Comparison of ENCODE assay signal across 20 cellular contexts in genomic region chr4:58809366-58809765, GRCh38.
"Had no signal": no experiment of that assay in that cellular context is flagged by ENCODE, and none has a peak within 500 bp of the region (broad histone marks: within the 10 kb centered on the region; RNA-seq: fewer than 3 reads in every experiment).

No MANE protein-coding gene starts in this region.

- H3K36me3 ChIP-seq: adrenal gland, cardiac muscle cell, esophagus muscularis mucosa, left lung, prostate gland, right atrium auricular region, suprapubic skin, WERI-Rb-1 had no signal

- H3K27ac Mint-ChIP-seq: activated naive CD4-positive, alpha-beta T cell treated with anti-CD3 and anti-CD28 coated beads, Interleukin-2, amount 50 U/mL, for 72 hours; naive thymus-derived CD4-positive, alpha-beta T cell; stimulated activated naive CD8-positive, alpha-beta T cell treated with anti-CD3 and anti-CD28 coated beads, Interleukin-15, amount 100 ng/mL, for 72 hours; type B pancreatic cell had no signal

- H3K9me3 Mint-ChIP-seq: type B pancreatic cell had no signal

- H3K27me3 ChIP-seq: adrenal gland, cardiac muscle cell, esophagus muscularis mucosa, left lung, right atrium auricular region, suprapubic skin had no signal

- H3K36me3 Mint-ChIP-seq: activated naive CD4-positive, alpha-beta T cell treated with anti-CD3 and anti-CD28 coated beads, Interleukin-2, amount 50 U/mL, for 72 hours; naive thymus-derived CD4-positive, alpha-beta T cell; type B pancreatic cell had no signal

- H3K27me3 Mint-ChIP-seq: naive thymus-derived CD4-positive, alpha-beta T cell; stimulated activated naive CD8-positive, alpha-beta T cell treated with anti-CD3 and anti-CD28 coated beads, Interleukin-15, amount 100 ng/mL, for 72 hours; type B pancreatic cell had no signal

- H3K27ac ChIP-seq: adrenal gland, cardiac muscle cell, esophagus muscularis mucosa, left lung, prostate gland, right atrium auricular region, suprapubic skin, WERI-Rb-1 had no signal

- H3K4me3 ChIP-seq: adrenal gland, cardiac muscle cell, esophagus muscularis mucosa, left lung, prostate gland, right atrium auricular region, suprapubic skin had no signal

- H3K4me1 ChIP-seq: adrenal gland, esophagus muscularis mucosa, left lung, prostate gland, right atrium auricular region, suprapubic skin had no signal

- DNase-seq: activated CD4-positive, alpha-beta T cell treated with anti-CD3 and anti-CD28 coated beads for 1 hour; activated CD4-positive, alpha-beta T cell treated with anti-CD3 and anti-CD28 coated beads, Interleukin-2, amount 50 U/mL, for 4 hours; activated gamma-delta T cell; adrenal gland; dermis blood vessel endothelial cell; effector memory CD4-positive, alpha-beta T cell; islet precursor cell; left lung; naive thymus-derived CD4-positive, alpha-beta T cell; stimulated activated CD4-positive, alpha-beta T cell treated with anti-CD3 and anti-CD28 coated beads, Interleukin-4, amount 100 ng/mL, for 1 hour; stimulated activated naive CD8-positive, alpha-beta T cell treated with anti-CD3 and anti-CD28 coated beads, Interleukin-15, amount 100 ng/mL, for 72 hours; T-helper 2 cell; WERI-Rb-1 had no signal

- H3K4me3 Mint-ChIP-seq: naive thymus-derived CD4-positive, alpha-beta T cell; stimulated activated naive CD8-positive, alpha-beta T cell treated with anti-CD3 and anti-CD28 coated beads, Interleukin-15, amount 100 ng/mL, for 72 hours; type B pancreatic cell had no signal

- H3K9me3 ChIP-seq: adrenal gland, esophagus muscularis mucosa, left lung, prostate gland, right atrium auricular region, suprapubic skin had no signal

- H3K4me1 Mint-ChIP-seq: naive thymus-derived CD4-positive, alpha-beta T cell; stimulated activated naive CD8-positive, alpha-beta T cell treated with anti-CD3 and anti-CD28 coated beads, Interleukin-15, amount 100 ng/mL, for 72 hours had no signal
